In the genomic region with DNA sequence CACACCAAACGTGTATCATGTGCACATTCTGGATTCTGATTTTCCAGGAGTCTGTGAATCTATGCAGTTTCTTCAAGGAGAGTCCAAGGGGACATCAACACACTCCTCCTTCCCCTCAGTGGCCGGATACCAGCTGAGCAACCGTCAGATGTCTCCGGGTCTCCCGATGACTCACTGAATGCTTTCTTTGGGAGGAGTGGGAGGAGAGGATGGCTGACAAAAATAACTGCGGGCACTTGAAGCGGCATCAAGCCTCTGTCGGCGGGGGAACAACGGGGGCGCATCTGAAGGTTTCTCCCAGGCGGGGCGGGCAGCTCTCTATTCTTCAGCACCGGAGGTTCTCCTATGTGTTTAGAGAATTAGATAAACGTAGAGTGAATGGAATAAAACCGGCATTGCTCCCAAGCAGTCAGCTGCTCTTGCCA, we compare ENCODE assay signal across 8 cellular contexts. TPM values are rescaled to one million over a fixed set of nuclear protein-coding genes. Genes with fewer than 3 reads are reported as not detected.
DNase-seq lines count a peak whose midpoint lies in the region; TF ChIP-seq lines count a peak whose summit lies in the region.

No MANE protein-coding gene starts in this region.

- no peak for TF ChIP-seq CTCF in GM10248 (IDR thresholded peaks at IDR 0.05; ENCODE audit: control extremely low read depth, extremely low read depth, low read depth, missing control alignments)

- POLR2A ChIA-PET in GM10248 (lab: Yijun Ruan, JAX), result no interaction called here

- peak; percentile 62 for DNase-seq in DMS53 (lab: John Stamatoyannopoulos, UW)
- peak; percentile 57 for DNase-seq in NCI-H1694 treated with DMSO at 0.1 percent for 48 hours (lab: John Stamatoyannopoulos, UW)
- DNase-seq in ecto neural progenitor cell (ENCODE audit: low spot score), result peak; percentile 63
- DNase-seq in non-pigmented ciliary epithelial cell (ENCODE audit: low read depth), result peak; percentile 43
- DNase-seq in GM10248 (ENCODE audit: extremely low spot score), result no peak
- no peak for DNase-seq in mesenteric fat pad (ENCODE audit: low spot score)
- no peak for DNase-seq in NCI-H2196 treated with DMSO at 0.1 percent for 48 hours (lab: John Stamatoyannopoulos, UW; ENCODE audit: unreplicated experiment)
- no peak for DNase-seq in stimulated activated CD4-positive, alpha-beta T cell treated with anti-CD3 and anti-CD28 coated beads, Interleukin-4, amount 100 ng/mL, for 1 hour

- CTCF ChIA-PET in GM10248 (lab: Yijun Ruan, JAX), result interaction anchor here (1.8 to 9.1 kb wide), 2 partner anchors 9 to 64 kb away, joined by 5 to 76 read pairs; no protein-coding TSS in a partner anchor

RNA-seq across cellular contexts. Expression of a gene that starts 24.6 kb away (rescaled TPM):
- 3.1 TPM for total RNA-seq in mesenteric fat pad

RNA-seq across cellular contexts. Expression of a gene that starts 52.4 kb away (rescaled TPM):
- 6.6 TPM for total RNA-seq in mesenteric fat pad

Comparison
In these comparisons a context has a peak if more than half of its experiments do, and no peak if none do; other contexts are left out.
1. DNase-seq: peak in DMS53 (single experiment), NCI-H1694 treated with DMSO at 0.1 percent for 48 hours (single experiment), ecto neural progenitor cell (single experiment) and non-pigmented ciliary epithelial cell (single experiment); none in GM10248 (single experiment), mesenteric fat pad (single experiment), NCI-H2196 treated with DMSO at 0.1 percent for 48 hours (single experiment) and stimulated activated CD4-positive, alpha-beta T cell treated with anti-CD3 and anti-CD28 coated beads, Interleukin-4, amount 100 ng/mL, for 1 hour (single experiment).